ENCODE assay signal across 1 cellular context in the genomic region with DNA sequence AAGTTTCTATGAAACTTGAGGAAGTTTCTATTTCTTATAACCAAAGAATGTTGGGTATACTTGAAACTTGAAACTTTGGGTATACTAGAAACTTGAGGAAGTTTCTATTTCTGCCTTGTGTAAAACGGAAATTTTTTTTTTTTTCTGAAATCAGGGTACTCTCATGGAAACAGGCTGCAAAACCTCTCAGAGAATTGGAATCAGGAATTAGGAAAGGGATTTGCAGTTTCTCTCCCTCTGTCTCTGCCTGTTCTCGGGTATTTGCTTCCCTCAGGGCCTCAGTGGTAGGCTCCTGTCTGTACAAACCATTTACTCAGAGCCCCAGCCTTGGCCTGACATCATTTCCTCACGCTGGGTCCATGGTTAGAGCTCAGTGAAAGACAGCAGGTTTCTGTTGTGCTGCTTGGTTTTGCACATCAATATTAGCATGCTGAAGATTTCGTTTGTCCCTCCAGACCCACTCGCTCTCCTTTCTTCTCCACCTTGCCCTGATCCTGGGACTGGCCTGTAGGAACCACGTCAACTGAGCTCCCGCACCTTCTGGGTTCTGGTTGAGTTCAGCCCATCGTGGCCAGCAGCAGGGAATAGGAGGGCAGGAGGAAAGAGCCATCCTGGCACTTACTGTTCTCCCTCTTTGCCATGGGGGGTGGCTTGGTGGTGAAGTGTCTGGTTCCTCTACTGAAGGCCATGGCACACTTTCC.
TF ChIP-seq lines count a peak whose summit lies in the region.

No MANE protein-coding gene starts in this region.

TF ChIP-seq in GM12878, 131 proteins besides CTCF, POLR2A, EP300 and RAD21 (continued from another document):
- TF ChIP-seq, protein P1, sequence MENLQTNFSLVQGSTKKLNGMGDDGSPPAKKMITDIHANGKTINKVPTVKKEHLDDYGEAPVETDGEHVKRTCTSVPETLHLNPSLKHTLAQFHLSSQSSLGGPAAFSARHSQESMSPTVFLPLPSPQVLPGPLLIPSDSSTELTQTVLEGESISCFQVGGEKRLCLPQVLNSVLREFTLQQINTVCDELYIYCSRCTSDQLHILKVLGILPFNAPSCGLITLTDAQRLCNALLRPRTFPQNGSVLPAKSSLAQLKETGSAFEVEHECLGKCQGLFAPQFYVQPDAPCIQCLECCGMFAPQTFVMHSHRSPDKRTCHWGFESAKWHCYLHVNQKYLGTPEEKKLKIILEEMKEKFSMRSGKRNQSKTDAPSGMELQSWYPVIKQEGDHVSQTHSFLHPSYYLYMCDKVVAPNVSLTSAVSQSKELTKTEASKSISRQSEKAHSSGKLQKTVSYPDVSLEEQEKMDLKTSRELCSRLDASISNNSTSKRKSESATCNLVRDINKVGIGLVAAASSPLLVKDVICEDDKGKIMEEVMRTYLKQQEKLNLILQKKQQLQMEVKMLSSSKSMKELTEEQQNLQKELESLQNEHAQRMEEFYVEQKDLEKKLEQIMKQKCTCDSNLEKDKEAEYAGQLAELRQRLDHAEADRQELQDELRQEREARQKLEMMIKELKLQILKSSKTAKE (IDR thresholded peaks at IDR 0.05; ENCODE audit: low read depth, poor library complexity, severe bottlenecking), result peak; percentile 84
- TF ChIP-seq CREM (IDR thresholded peaks at IDR 0.05; ENCODE audit: low read depth) (peak; percentile 74), CHD2 (IDR thresholded peaks at IDR 0.05; ENCODE audit: borderline replicate concordance, low read depth, low read length) (0 out of 2 replicates have a peak, but pooled peaks have one; percentile 29), SRF (IDR thresholded peaks at IDR 0.05; ENCODE audit: low read depth in 2 of 2, low read length in 2 of 2) (no peak), PAX5 (IDR thresholded peaks at IDR 0.05; ENCODE audit: borderline replicate concordance, low read depth, low read length) (peak; percentile 54; the same call in 1 of the 2 replicates), NFIC (IDR thresholded peaks at IDR 0.05; ENCODE audit: low read depth, low read length) (peak; percentile 82), KAT2A (conservative IDR thresholded peaks at IDR 0.05; ENCODE audit: control insufficient read depth, low read depth, low read length) (no peak), MTA2 (IDR thresholded peaks at IDR 0.05; ENCODE audit: low read depth) (peak; percentile 36; the same call in 1 of the 2 replicates), ETV6 (conservative IDR thresholded peaks at IDR 0.05 in 1 of 2, IDR thresholded peaks at IDR 0.05 in 1 of 2; ENCODE audit: borderline replicate concordance in 1 of 2, low read depth in 1 of 2) (peak in 1 of 2 experiments; percentile 79; a peak in 2 of 4 replicates), HDAC6 (IDR thresholded peaks at IDR 0.05; ENCODE audit: unreplicated experiment) (no peak), SUZ12 (IDR thresholded peaks at IDR 0.05; ENCODE audit: unreplicated experiment) (no peak), RUNX3 (IDR thresholded peaks at IDR 0.05; ENCODE audit: low read length) (peak; percentile 63), EED (IDR thresholded peaks at IDR 0.05; ENCODE audit: low read depth) (peak; percentile 25; the same call in 1 of the 2 replicates), MEF2A (IDR thresholded peaks at IDR 0.05; ENCODE audit: insufficient read depth, low read depth, low read length) (0 out of 2 replicates have a peak, but pooled peaks have one; percentile 65), CREB1 (IDR thresholded peaks at IDR 0.05; ENCODE audit: low read depth) (peak; percentile 46), RAD51 (IDR thresholded peaks at IDR 0.05) (0 out of 2 replicates have a peak, but pooled peaks have one; percentile 21), ZNF217 (IDR thresholded peaks at IDR 0.05) (0 out of 2 replicates have a peak, but pooled peaks have one; percentile 47)
- TF ChIP-seq, protein P2, sequence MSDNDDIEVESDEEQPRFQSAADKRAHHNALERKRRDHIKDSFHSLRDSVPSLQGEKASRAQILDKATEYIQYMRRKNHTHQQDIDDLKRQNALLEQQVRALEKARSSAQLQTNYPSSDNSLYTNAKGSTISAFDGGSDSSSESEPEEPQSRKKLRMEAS (IDR thresholded peaks at IDR 0.05; ENCODE audit: low read depth, low read length), result no peak
- TF ChIP-seq, protein P3, sequence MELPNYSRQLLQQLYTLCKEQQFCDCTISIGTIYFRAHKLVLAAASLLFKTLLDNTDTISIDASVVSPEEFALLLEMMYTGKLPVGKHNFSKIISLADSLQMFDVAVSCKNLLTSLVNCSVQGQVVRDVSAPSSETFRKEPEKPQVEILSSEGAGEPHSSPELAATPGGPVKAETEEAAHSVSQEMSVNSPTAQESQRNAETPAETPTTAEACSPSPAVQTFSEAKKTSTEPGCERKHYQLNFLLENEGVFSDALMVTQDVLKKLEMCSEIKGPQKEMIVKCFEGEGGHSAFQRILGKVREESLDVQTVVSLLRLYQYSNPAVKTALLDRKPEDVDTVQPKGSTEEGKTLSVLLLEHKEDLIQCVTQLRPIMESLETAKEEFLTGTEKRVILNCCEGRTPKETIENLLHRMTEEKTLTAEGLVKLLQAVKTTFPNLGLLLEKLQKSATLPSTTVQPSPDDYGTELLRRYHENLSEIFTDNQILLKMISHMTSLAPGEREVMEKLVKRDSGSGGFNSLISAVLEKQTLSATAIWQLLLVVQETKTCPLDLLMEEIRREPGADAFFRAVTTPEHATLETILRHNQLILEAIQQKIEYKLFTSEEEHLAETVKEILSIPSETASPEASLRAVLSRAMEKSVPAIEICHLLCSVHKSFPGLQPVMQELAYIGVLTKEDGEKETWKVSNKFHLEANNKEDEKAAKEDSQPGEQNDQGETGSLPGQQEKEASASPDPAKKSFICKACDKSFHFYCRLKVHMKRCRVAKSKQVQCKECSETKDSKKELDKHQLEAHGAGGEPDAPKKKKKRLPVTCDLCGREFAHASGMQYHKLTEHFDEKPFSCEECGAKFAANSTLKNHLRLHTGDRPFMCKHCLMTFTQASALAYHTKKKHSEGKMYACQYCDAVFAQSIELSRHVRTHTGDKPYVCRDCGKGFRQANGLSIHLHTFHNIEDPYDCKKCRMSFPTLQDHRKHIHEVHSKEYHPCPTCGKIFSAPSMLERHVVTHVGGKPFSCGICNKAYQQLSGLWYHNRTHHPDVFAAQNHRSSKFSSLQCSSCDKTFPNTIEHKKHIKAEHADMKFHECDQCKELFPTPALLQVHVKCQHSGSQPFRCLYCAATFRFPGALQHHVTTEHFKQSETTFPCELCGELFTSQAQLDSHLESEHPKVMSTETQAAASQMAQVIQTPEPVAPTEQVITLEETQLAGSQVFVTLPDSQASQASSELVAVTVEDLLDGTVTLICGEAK (IDR thresholded peaks at IDR 0.05; ENCODE audit: borderline replicate concordance), result no peak; the same call in 1 of the 2 replicates
- TF ChIP-seq, protein P4, sequence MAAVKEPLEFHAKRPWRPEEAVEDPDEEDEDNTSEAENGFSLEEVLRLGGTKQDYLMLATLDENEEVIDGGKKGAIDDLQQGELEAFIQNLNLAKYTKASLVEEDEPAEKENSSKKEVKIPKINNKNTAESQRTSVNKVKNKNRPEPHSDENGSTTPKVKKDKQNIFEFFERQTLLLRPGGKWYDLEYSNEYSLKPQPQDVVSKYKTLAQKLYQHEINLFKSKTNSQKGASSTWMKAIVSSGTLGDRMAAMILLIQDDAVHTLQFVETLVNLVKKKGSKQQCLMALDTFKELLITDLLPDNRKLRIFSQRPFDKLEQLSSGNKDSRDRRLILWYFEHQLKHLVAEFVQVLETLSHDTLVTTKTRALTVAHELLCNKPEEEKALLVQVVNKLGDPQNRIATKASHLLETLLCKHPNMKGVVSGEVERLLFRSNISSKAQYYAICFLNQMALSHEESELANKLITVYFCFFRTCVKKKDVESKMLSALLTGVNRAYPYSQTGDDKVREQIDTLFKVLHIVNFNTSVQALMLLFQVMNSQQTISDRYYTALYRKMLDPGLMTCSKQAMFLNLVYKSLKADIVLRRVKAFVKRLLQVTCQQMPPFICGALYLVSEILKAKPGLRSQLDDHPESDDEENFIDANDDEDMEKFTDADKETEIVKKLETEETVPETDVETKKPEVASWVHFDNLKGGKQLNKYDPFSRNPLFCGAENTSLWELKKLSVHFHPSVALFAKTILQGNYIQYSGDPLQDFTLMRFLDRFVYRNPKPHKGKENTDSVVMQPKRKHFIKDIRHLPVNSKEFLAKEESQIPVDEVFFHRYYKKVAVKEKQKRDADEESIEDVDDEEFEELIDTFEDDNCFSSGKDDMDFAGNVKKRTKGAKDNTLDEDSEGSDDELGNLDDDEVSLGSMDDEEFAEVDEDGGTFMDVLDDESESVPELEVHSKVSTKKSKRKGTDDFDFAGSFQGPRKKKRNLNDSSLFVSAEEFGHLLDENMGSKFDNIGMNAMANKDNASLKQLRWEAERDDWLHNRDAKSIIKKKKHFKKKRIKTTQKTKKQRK (IDR thresholded peaks at IDR 0.05; ENCODE audit: low read depth, low read length), result no peak
- TF ChIP-seq, protein P5, sequence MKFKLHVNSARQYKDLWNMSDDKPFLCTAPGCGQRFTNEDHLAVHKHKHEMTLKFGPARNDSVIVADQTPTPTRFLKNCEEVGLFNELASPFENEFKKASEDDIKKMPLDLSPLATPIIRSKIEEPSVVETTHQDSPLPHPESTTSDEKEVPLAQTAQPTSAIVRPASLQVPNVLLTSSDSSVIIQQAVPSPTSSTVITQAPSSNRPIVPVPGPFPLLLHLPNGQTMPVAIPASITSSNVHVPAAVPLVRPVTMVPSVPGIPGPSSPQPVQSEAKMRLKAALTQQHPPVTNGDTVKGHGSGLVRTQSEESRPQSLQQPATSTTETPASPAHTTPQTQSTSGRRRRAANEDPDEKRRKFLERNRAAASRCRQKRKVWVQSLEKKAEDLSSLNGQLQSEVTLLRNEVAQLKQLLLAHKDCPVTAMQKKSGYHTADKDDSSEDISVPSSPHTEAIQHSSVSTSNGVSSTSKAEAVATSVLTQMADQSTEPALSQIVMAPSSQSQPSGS (IDR thresholded peaks at IDR 0.05; ENCODE audit: low read length), result peak; percentile 76
TF ChIP-seq in GM12878: peak in this region for 37.
